In the genomic region with DNA sequence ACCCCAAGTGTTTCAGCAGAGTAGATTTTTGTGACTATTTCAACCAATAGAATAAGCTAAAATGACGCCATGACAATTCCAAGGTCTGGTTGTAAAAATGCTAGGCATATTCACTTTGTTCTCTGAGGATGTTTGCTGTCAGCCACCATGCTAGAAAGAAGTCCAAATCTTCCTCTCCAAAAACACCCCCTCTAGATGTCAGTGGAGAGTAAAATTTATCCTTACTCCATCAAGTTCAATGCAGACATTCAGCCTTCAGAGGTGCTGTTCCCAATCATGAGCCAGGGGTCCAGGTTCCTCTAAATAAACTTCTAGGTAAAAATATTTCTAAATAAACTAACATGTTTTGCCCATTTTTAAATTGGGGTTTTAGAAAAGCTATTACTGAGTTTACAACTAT, we compare ENCODE assay signal across 15 cellular contexts.
DNase-seq lines count a peak whose midpoint lies in the region; TF ChIP-seq lines count a peak whose summit lies in the region.
"Had no signal": no experiment of that assay in that cellular context is flagged by ENCODE, and none has a peak within 500 bp of the region (broad histone marks: within the 10 kb centered on the region; RNA-seq: fewer than 3 reads in every experiment).

No MANE protein-coding gene starts in this region.

- H3K4me3 ChIP-seq in BJ (ENCODE audit: low read depth, low read length) = no peak overlapping the region
- no peak overlapping the region for H3K4me3 ChIP-seq in adipocyte (ENCODE audit: low read length)
- H3K4me3 ChIP-seq in sigmoid colon = no peak overlapping the region

- no peak for TF ChIP-seq EP300 in sigmoid colon (IDR thresholded peaks at IDR 0.05)

- no peak for TF ChIP-seq POLR2A in sigmoid colon (IDR thresholded peaks at IDR 0.05)

- WGBS in sigmoid colon, 2 donors = 60 to 74% methylated on average over 1 of the region's 1 CpG

- no peak for DNase-seq in BJ (ENCODE audit: low read depth)
- DNase-seq in HT1080 (ENCODE audit: low read depth) = peak; percentile 7
- DNase-seq in adipocyte (ENCODE audit: low read depth) = peak; percentile 22
- DNase-seq in iPS DF 4.7 (ENCODE audit: extremely low read depth, low spot score) = peak; percentile 19
- no peak for DNase-seq in stimulated activated CD4-positive, alpha-beta T cell treated with anti-CD3 and anti-CD28 coated beads, Interleukin-4, amount 100 ng/mL, for 1 hour
- DNase-seq in sigmoid colon = no peak
- DNase-seq in T-helper 1 cell = no peak
- DNase-seq in posterior vena cava (ENCODE audit: low spot score) = no peak
- DNase-seq: activated CD4-positive, alpha-beta memory T cell treated with anti-CD3 and anti-CD28 coated beads, Interleukin-2, amount 10 ng/mL, durations not matched to agents 7 days and 5 days; activated effector memory CD4-positive, alpha-beta T cell treated with Interleukin-2 at 50 U/mL for 16 hours; aorta; CD4-positive, alpha-beta memory T cell; effector CD4-positive, alpha-beta T cell; NCI-H1105 treated with DMSO at 0.1 percent for 48 hours; NCI-H510A had no signal

- intact Hi-C loops in sigmoid colon (cut with DNase I) (no loop called here), posterior vena cava (cut with DNase I) (no loop called here)

- CTCF ChIA-PET in BJ (lab: Yijun Ruan, JAX) = interaction anchor here (0.6 to 1.4 kb wide), 5 partner anchors 8 to 203 kb away, joined by 3 to 4 read pairs (median 3); no protein-coding TSS in a partner anchor

- H3K9ac ChIP-seq in adipocyte (ENCODE audit: low read length) = no peak overlapping the region

- H3K9me3 ChIP-seq in adipocyte (ENCODE audit: control insufficient read depth, low read length) (no peaks in the 10 kb centered on the region), sigmoid colon (no peaks in the 10 kb centered on the region)

- POLR2A ChIA-PET in BJ (lab: Charles Lee) = no interaction called here

- H3K36me3 ChIP-seq in BJ (ENCODE audit: control insufficient read depth, insufficient read depth, low read length) = no peaks in the 10 kb centered on the region
- H3K36me3 ChIP-seq in adipocyte (ENCODE audit: control insufficient read depth, insufficient read depth, low read length, severe bottlenecking) = no peaks in the 10 kb centered on the region
- H3K36me3 ChIP-seq in sigmoid colon = no peaks in the 10 kb centered on the region

- peak; percentile 27; the same call in 1 of the 2 replicates for TF ChIP-seq CTCF in BJ (IDR thresholded peaks at IDR 0.05; ENCODE audit: insufficient read depth, low read depth, low read length)
- TF ChIP-seq CTCF in sigmoid colon (IDR thresholded peaks at IDR 0.05) = no peak

- no peak overlapping the region for H3K27ac ChIP-seq in sigmoid colon

- H3K27me3 ChIP-seq in BJ (ENCODE audit: control insufficient read depth, insufficient read depth, low read length) (no peaks in the 10 kb centered on the region), adipocyte (replicated peaks; ENCODE audit: control insufficient read depth, insufficient read depth, low read length) (no peaks in the 10 kb centered on the region), sigmoid colon (no peaks in the 10 kb centered on the region)

- H3K4me1 ChIP-seq in adipocyte (ENCODE audit: control insufficient read depth, insufficient read depth, low read length) (peaks cover 18% of the 10 kb centered on the region), sigmoid colon (peaks cover 0 to 22% (median 8%) of the 10 kb centered on the region in 4 donors)

Comparison
In these comparisons a context has a peak if more than half of its experiments do, and no peak if none do; other contexts are left out.
1. DNase-seq: peak in HT1080 (single experiment), adipocyte (single experiment) and iPS DF 4.7 (single experiment); none in BJ (single experiment), stimulated activated CD4-positive, alpha-beta T cell treated with anti-CD3 and anti-CD28 coated beads, Interleukin-4, amount 100 ng/mL, for 1 hour (single experiment), sigmoid colon (single experiment), T-helper 1 cell (0 of 5) and posterior vena cava (single experiment).